ENCODE assay signal across 17 cellular contexts in the genomic region with DNA sequence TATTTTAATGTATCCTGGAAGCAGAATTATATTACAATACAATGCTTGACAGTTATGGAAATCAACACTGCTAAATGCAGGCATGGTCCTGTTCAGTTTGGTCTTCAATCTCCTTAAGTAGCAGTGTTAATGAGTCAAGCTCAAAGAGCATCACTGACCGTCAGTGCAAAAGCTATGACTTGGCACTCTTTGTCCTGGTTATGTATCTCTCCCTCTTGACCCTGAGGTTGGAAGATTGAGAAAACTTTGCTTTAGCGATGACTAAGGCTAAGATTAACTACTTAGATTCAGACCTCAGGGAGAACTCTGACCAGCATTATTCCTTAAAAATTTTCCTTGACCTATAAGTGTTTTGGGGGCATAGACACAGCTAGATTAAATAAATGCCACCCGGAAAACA. TPM values are rescaled to one million over a fixed set of nuclear protein-coding genes. Genes with fewer than 3 reads are reported as not detected.
"Had no signal": no experiment of that assay in that cellular context is flagged by ENCODE, and none has a peak within 500 bp of the region (broad histone marks: within the 10 kb centered on the region; RNA-seq: fewer than 3 reads in every experiment).

No MANE protein-coding gene starts in this region.

- H3K27me3 ChIP-seq: adrenal gland, thyroid gland, vagina had no signal

- H3K36me3 Mint-ChIP-seq: activated naive CD4-positive, alpha-beta T cell treated with anti-CD3 and anti-CD28 coated beads, Interleukin-2, amount 10 ng/mL, durations not matched to agents 7 days and 5 days; brain; naive thymus-derived CD8-positive, alpha-beta T cell had no signal

- H3K4me3 Mint-ChIP-seq: activated B cell treated with CpG ODN at 0.5 μM for 24 hours; activated CD4-positive, alpha-beta T cell treated with anti-CD3 and anti-CD28 coated beads, Interleukin-2, amount 10 ng/mL, durations not matched to agents 7 days and 5 days; activated naive CD4-positive, alpha-beta T cell treated with anti-CD3 and anti-CD28 coated beads, Interleukin-2, amount 10 ng/mL, durations not matched to agents 7 days and 5 days; activated T-helper 17 cell treated with anti-CD3 and anti-CD28 coated beads, Interleukin-2, amount 50 U/mL, for 72 hours; brain; naive thymus-derived CD8-positive, alpha-beta T cell had no signal

- H3K4me3 ChIP-seq: adrenal gland, lung, thyroid gland, vagina had no signal

- H3K4me1 ChIP-seq: adrenal gland, thyroid gland, vagina had no signal

- H3K4me1 Mint-ChIP-seq: activated B cell treated with CpG ODN at 0.5 μM for 24 hours; activated CD4-positive, alpha-beta T cell treated with anti-CD3 and anti-CD28 coated beads, Interleukin-2, amount 10 ng/mL, durations not matched to agents 7 days and 5 days; activated naive CD4-positive, alpha-beta T cell treated with anti-CD3 and anti-CD28 coated beads, Interleukin-2, amount 10 ng/mL, durations not matched to agents 7 days and 5 days; activated T-helper 17 cell treated with anti-CD3 and anti-CD28 coated beads, Interleukin-2, amount 50 U/mL, for 72 hours; brain had no signal

- H3K9me3 Mint-ChIP-seq: activated CD4-positive, alpha-beta T cell treated with anti-CD3 and anti-CD28 coated beads, Interleukin-2, amount 10 ng/mL, durations not matched to agents 7 days and 5 days; activated naive CD4-positive, alpha-beta T cell treated with anti-CD3 and anti-CD28 coated beads, Interleukin-2, amount 10 ng/mL, durations not matched to agents 7 days and 5 days; activated T-helper 17 cell treated with anti-CD3 and anti-CD28 coated beads, Interleukin-2, amount 50 U/mL, for 72 hours had no signal

- H3K9me3 ChIP-seq: adrenal gland, thyroid gland, vagina had no signal

- H3K27me3 Mint-ChIP-seq: activated naive CD4-positive, alpha-beta T cell treated with anti-CD3 and anti-CD28 coated beads, Interleukin-2, amount 10 ng/mL, durations not matched to agents 7 days and 5 days; activated T-helper 17 cell treated with anti-CD3 and anti-CD28 coated beads, Interleukin-2, amount 50 U/mL, for 72 hours; naive thymus-derived CD8-positive, alpha-beta T cell had no signal

- H3K27ac ChIP-seq: adrenal gland, thyroid gland, vagina had no signal

- H3K36me3 ChIP-seq: adrenal gland, thyroid gland, vagina had no signal

- H3K27ac Mint-ChIP-seq: activated B cell treated with CpG ODN at 0.5 μM for 24 hours; activated CD4-positive, alpha-beta T cell treated with anti-CD3 and anti-CD28 coated beads, Interleukin-2, amount 10 ng/mL, durations not matched to agents 7 days and 5 days; activated naive CD4-positive, alpha-beta T cell treated with anti-CD3 and anti-CD28 coated beads, Interleukin-2, amount 10 ng/mL, durations not matched to agents 7 days and 5 days; activated T-helper 17 cell treated with anti-CD3 and anti-CD28 coated beads, Interleukin-2, amount 50 U/mL, for 72 hours; brain; naive thymus-derived CD8-positive, alpha-beta T cell had no signal

- DNase-seq: activated B cell treated with CpG ODN at 0.5 μM for 24 hours; activated CD4-positive, alpha-beta T cell treated with anti-CD3 and anti-CD28 coated beads, Interleukin-2, amount 10 ng/mL, durations not matched to agents 7 days and 5 days; activated CD8-positive, alpha-beta memory T cell treated with anti-CD3 and anti-CD28 coated beads for 24 hours; activated naive CD4-positive, alpha-beta T cell treated with anti-CD3 and anti-CD28 coated beads, Interleukin-2, amount 10 ng/mL, durations not matched to agents 7 days and 5 days; adrenal gland; hypothalamus; naive thymus-derived CD8-positive, alpha-beta T cell; right cardiac atrium; small intestine; thyroid gland had no signal

RNA-seq across cellular contexts. Expression of a gene that starts 10.9 kb away (rescaled TPM):
- total RNA-seq: activated CD4-positive, alpha-beta T cell treated with anti-CD3 and anti-CD28 coated beads, Interleukin-2, amount 10 ng/mL, durations not matched to agents 7 days and 5 days; epithelial cell of proximal tubule; naive thymus-derived CD8-positive, alpha-beta T cell had no signal

RNA-seq across cellular contexts. Expression of a gene that starts 20.3 kb away (rescaled TPM):
- total RNA-seq: activated B cell treated with CpG ODN at 0.5 μM for 24 hours; activated CD4-positive, alpha-beta T cell treated with anti-CD3 and anti-CD28 coated beads, Interleukin-2, amount 10 ng/mL, durations not matched to agents 7 days and 5 days; activated T-helper 17 cell treated with anti-CD3 and anti-CD28 coated beads, Interleukin-2, amount 50 U/mL, for 72 hours; epithelial cell of proximal tubule; naive thymus-derived CD8-positive, alpha-beta T cell had no signal
- polyA plus RNA-seq: naive thymus-derived CD8-positive, alpha-beta T cell had no signal

RNA-seq across cellular contexts. Expression of a gene that starts 52.9 kb away (rescaled TPM):
- total RNA-seq: activated B cell treated with CpG ODN at 0.5 μM for 24 hours; activated CD4-positive, alpha-beta T cell treated with anti-CD3 and anti-CD28 coated beads, Interleukin-2, amount 10 ng/mL, durations not matched to agents 7 days and 5 days; activated T-helper 17 cell treated with anti-CD3 and anti-CD28 coated beads, Interleukin-2, amount 50 U/mL, for 72 hours; epithelial cell of proximal tubule; naive thymus-derived CD8-positive, alpha-beta T cell; vagina had no signal
- polyA plus RNA-seq: naive thymus-derived CD8-positive, alpha-beta T cell had no signal

RNA-seq across cellular contexts. Expression of a gene that starts 59.8 kb away (rescaled TPM):
- total RNA-seq: activated B cell treated with CpG ODN at 0.5 μM for 24 hours; activated CD4-positive, alpha-beta T cell treated with anti-CD3 and anti-CD28 coated beads, Interleukin-2, amount 10 ng/mL, durations not matched to agents 7 days and 5 days; activated T-helper 17 cell treated with anti-CD3 and anti-CD28 coated beads, Interleukin-2, amount 50 U/mL, for 72 hours; epithelial cell of proximal tubule; glomerular endothelial cell; naive thymus-derived CD8-positive, alpha-beta T cell; posterior vena cava; right cardiac atrium; thyroid gland; vagina had no signal
- polyA plus RNA-seq: naive thymus-derived CD8-positive, alpha-beta T cell had no signal
